Comparison of ENCODE assay signal across 8 cellular contexts in genomic region chr15:60374628-60375081, GRCh38. TPM values are rescaled to one million over a fixed set of nuclear protein-coding genes. Genes with fewer than 3 reads are reported as not detected.
DNase-seq lines count a peak whose midpoint lies in the region; ATAC-seq and TF ChIP-seq lines count a peak whose summit lies in the region.

No MANE protein-coding gene starts in this region.

- H3K36me3 Mint-ChIP-seq in activated naive CD8-positive, alpha-beta T cell treated with anti-CD3 and anti-CD28 coated beads for 36 hours, result no peaks in the 10 kb centered on the region

- no peaks in the 10 kb centered on the region for H3K27me3 Mint-ChIP-seq in activated naive CD8-positive, alpha-beta T cell treated with anti-CD3 and anti-CD28 coated beads for 36 hours

- H3K4me3 Mint-ChIP-seq in activated naive CD8-positive, alpha-beta T cell treated with anti-CD3 and anti-CD28 coated beads for 36 hours, result no peak overlapping the region

- TF ChIP-seq CTCF in mucosa of descending colon (IDR thresholded peaks at IDR 0.05), result no peak

- H3K4me1 ChIP-seq in mucosa of descending colon (ENCODE audit: low read depth), result peaks cover 15% of the 10 kb centered on the region

- H3K4me1 Mint-ChIP-seq in activated naive CD8-positive, alpha-beta T cell treated with anti-CD3 and anti-CD28 coated beads for 36 hours, result peaks cover 11% of the 10 kb centered on the region

- peak; percentile 54 for ATAC-seq in mucosa of descending colon

- intact Hi-C loops in mucosa of descending colon (cut with DNase I, micrococcal nuclease), result no loop called here

- no peaks in the 10 kb centered on the region for H3K9me3 ChIP-seq in mucosa of descending colon

- no peaks in the 10 kb centered on the region for H3K36me3 ChIP-seq in mucosa of descending colon (ENCODE audit: low read depth)

- H3K27ac Mint-ChIP-seq in activated naive CD8-positive, alpha-beta T cell treated with anti-CD3 and anti-CD28 coated beads for 36 hours, result no peak overlapping the region

- H3K4me3 ChIP-seq in mucosa of descending colon, result no peak overlapping the region

- peak; percentile 54 for DNase-seq in GM03348 (ENCODE audit: low spot score)
- peak; percentile 78 for DNase-seq in NCI-H2196 (lab: John Stamatoyannopoulos, UW; ENCODE audit: unreplicated experiment)
- peak; percentile 93 for DNase-seq in dedifferentiated amniotic fluid mesenchymal stem cell (ENCODE audit: extremely low spot score)
- no peak for DNase-seq in mucosa of descending colon
- DNase-seq in effector CD8-positive, alpha-beta T cell (lab: John Stamatoyannopoulos, UW), result no peak
- no peak for DNase-seq in UCSD-AML1 (lab: John Stamatoyannopoulos, UW; ENCODE audit: unreplicated experiment)
- DNase-seq in superior temporal gyrus (ENCODE audit: extremely low spot score), result no peak
- DNase-seq in activated naive CD8-positive, alpha-beta T cell treated with anti-CD3 and anti-CD28 coated beads for 36 hours, result no peak

- H3K9me3 Mint-ChIP-seq in activated naive CD8-positive, alpha-beta T cell treated with anti-CD3 and anti-CD28 coated beads for 36 hours, result no peaks in the 10 kb centered on the region

RNA-seq across cellular contexts. Expression of gene ANXA2, which starts 23.1 kb away (rescaled TPM):
- 100 to 1,000 TPM; 376 to 796 (median 757) TPM for total RNA-seq in mucosa of descending colon
- 10 to 100 TPM; 44.0 to 44.8 TPM for total RNA-seq in activated naive CD8-positive, alpha-beta T cell treated with anti-CD3 and anti-CD28 coated beads for 36 hours

Comparison
In these comparisons a context has a peak if more than half of its experiments do, and no peak if none do; other contexts are left out.
1. DNase-seq: peak in GM03348 (single experiment), NCI-H2196 (single experiment) and dedifferentiated amniotic fluid mesenchymal stem cell (single experiment); none in mucosa of descending colon (0 of 3), effector CD8-positive, alpha-beta T cell (single experiment), UCSD-AML1 (single experiment), superior temporal gyrus (single experiment) and activated naive CD8-positive, alpha-beta T cell treated with anti-CD3 and anti-CD28 coated beads for 36 hours (single experiment).
2. RNA of gene ANXA2, which starts 23.1 kb away (total RNA-seq): 376 to 796 TPM in mucosa of descending colon; 44.0 to 44.8 TPM in activated naive CD8-positive, alpha-beta T cell treated with anti-CD3 and anti-CD28 coated beads for 36 hours; every median in the first group is over 4 times any median in the second.